ENCODE assay signal across 8 cellular contexts in genomic region chr1:26305667-26306289, GRCh38. TPM values are rescaled to one million over a fixed set of nuclear protein-coding genes. Genes with fewer than 3 reads are reported as not detected.
DNase-seq lines count a peak whose midpoint lies in the region; ATAC-seq and TF ChIP-seq lines count a peak whose summit lies in the region.

No MANE protein-coding gene starts in this region.

- H3K27ac ChIP-seq in lung (ENCODE audit: low read depth in 1 of 2, low read length in 1 of 2) (peak overlapping the region; percentile 29 to 84), vagina (peak overlapping the region; percentile 42)

- H3K4me1 Mint-ChIP-seq in activated naive CD8-positive, alpha-beta T cell (ENCODE audit: low read depth), result peaks cover 32% of the 10 kb centered on the region

- TF ChIP-seq CTCF in GM06990 (IDR thresholded peaks at IDR 0.05; ENCODE audit: insufficient read depth, low read length, poor library complexity, severe bottlenecking) (no peak), lung (IDR thresholded peaks at IDR 0.05; ENCODE audit: control extremely low read depth, extremely low read depth) (no peak), vagina (IDR thresholded peaks at IDR 0.05) (no peak)

- H3K36me3 Mint-ChIP-seq in activated naive CD8-positive, alpha-beta T cell, result no peaks in the 10 kb centered on the region

- intact Hi-C loops in vagina (cut with DNase I), result no loop called here

- peak overlapping the region; percentile 90 for H3K4me3 ChIP-seq in GM06990 (replicated peaks; ENCODE audit: low read depth, low read length)
- H3K4me3 ChIP-seq in lung, result peak overlapping the region; percentile 72
- peak overlapping the region; percentile 76 to 86 for H3K4me3 ChIP-seq in vagina

- 13 to 29% methylated on average over 8 of the region's 8 CpGs for WGBS in lung, 2 donors

- no peaks in the 10 kb centered on the region for H3K27me3 ChIP-seq in GM06990 (replicated peaks; ENCODE audit: control insufficient read depth, insufficient read depth, low read length)
- no peaks in the 10 kb centered on the region for H3K27me3 ChIP-seq in lung (ENCODE audit: control insufficient read depth, insufficient read depth)
- H3K27me3 ChIP-seq in vagina, result no peaks in the 10 kb centered on the region

- peak overlapping the region; percentile 99 for H3K4me3 Mint-ChIP-seq in activated naive CD8-positive, alpha-beta T cell

- H3K9me3 ChIP-seq in lung (ENCODE audit: control insufficient read depth in 2 of 2, insufficient read depth in 1 of 2, low read length in 1 of 2) (no peaks in the 10 kb centered on the region), vagina (no peaks in the 10 kb centered on the region)

- ATAC-seq in HG03469 (IDR thresholded peaks at IDR 0.05; ENCODE audit: unreplicated experiment) (peak; percentile 12), lung (ENCODE audit: insufficient read depth, low FRiP score) (no peak), GM18868 (IDR thresholded peaks at IDR 0.05; ENCODE audit: unreplicated experiment) (no peak), HG02623 (IDR thresholded peaks at IDR 0.05; ENCODE audit: unreplicated experiment) (no peak)

- DNase-seq in GM06990 (ENCODE audit: extremely low read depth, insufficient read length) (no peak), lung (ENCODE audit: low spot score) (no peak), vagina (ENCODE audit: extremely low spot score in 2 of 2) (no peak), NCI-H2196 treated with DMSO at 0.1 percent for 48 hours (lab: John Stamatoyannopoulos, UW; ENCODE audit: unreplicated experiment) (no peak)

- no peak for TF ChIP-seq POLR2A in vagina (IDR thresholded peaks at IDR 0.05)

- no peaks in the 10 kb centered on the region for H3K9me3 Mint-ChIP-seq in activated naive CD8-positive, alpha-beta T cell (ENCODE audit: low read depth)

- H3K4me1 ChIP-seq in lung (ENCODE audit: control insufficient read depth in 2 of 2, insufficient read depth in 2 of 2, low read length in 2 of 2), result peaks cover 4 to 5% of the 10 kb centered on the region in 2 donors
- H3K4me1 ChIP-seq in vagina, result peaks cover 16% of the 10 kb centered on the region

- peak overlapping the region; percentile 95 for H3K27ac Mint-ChIP-seq in activated naive CD8-positive, alpha-beta T cell

- H3K36me3 ChIP-seq in GM06990 (ENCODE audit: control insufficient read depth, insufficient read depth, low read length) (no peaks in the 10 kb centered on the region), lung (ENCODE audit: control insufficient read depth in 2 of 2, insufficient read depth in 2 of 2, low read length in 2 of 2) (no peaks in the 10 kb centered on the region), vagina (no peaks in the 10 kb centered on the region)

- no peaks in the 10 kb centered on the region for H3K27me3 Mint-ChIP-seq in activated naive CD8-positive, alpha-beta T cell

RNA-seq across cellular contexts. Expression of gene UBXN11, which starts 0.7 kb away (rescaled TPM):
- total RNA-seq in lung (10 to 100 TPM; 20.1 to 82.1 TPM), vagina (7.1 TPM)
- polyA plus RNA-seq in lung, result 10 to 100 TPM; 43.2 to 66.6 TPM

RNA-seq across cellular contexts. Expression of gene CD52, which starts 12.0 kb away (rescaled TPM):
- total RNA-seq in lung (100 to 1,000 TPM in 1 of 2 donors, 1 to 10 TPM in 1; 6.8 to 238 TPM), vagina (8.1 TPM)
- polyA plus RNA-seq in lung, result 100 to 1,000 TPM; 402 to 600 TPM

RNA-seq across cellular contexts. Expression of gene SH3BGRL3, which starts 25.9 kb away (rescaled TPM):
- total RNA-seq in lung (100 to 1,000 TPM in 1 of 2 donors, 10 to 100 TPM in 1; 17.2 to 317 TPM), vagina (115 TPM)
- polyA plus RNA-seq in lung, result 100 to 1,000 TPM; 349 to 437 TPM

RNA-seq across cellular contexts. Expression of gene CRYBG2, which starts 48.2 kb away (rescaled TPM):
- total RNA-seq in lung (1 to 10 TPM in 1 of 2 donors, under 1 TPM in 1; 0.37 to 3.8 TPM), vagina (67.0 TPM)
- polyA plus RNA-seq in lung, result 1 to 10 TPM; 1.5 to 7.7 TPM
